Comparison of ENCODE assay signal across 1 cellular context in the genomic region with DNA sequence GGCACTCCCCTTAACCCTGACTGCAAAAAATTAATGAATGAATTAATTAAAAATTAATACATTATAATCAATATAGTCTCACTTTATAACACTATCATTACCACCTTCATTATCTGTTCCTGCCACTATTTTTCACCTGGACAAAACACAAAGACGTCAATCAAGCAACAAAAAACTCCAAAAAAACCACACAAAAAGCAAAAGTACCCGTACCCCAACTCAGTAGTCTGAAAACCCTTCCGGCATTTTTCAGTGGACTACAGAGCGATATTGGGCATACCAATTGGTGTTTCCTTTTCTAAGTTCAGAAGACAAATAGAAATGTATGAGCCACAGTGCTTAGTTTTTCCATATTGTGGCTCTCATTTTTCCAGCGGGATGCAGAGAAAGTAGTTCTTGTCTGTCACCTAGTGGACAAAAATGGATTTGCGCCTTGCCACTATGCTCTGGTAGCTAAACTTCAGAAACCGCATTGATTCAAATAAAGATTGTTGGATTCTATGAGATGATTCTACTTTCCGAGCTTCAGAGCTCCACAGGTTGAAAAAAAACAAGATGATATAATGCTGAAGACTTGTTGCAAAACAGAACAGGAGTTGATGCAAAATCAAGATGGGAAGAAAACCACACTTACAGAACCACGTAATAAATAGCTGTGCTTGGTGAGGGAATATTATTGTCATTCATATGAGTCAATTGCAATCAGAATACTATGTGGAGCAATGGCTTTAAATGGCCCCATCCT.
TF ChIP-seq lines count a peak whose summit lies in the region.

No MANE protein-coding gene starts in this region.

TF ChIP-seq in K562, 482 proteins besides CTCF, POLR2A, EP300 and RAD21 (continued from another document):
- TF ChIP-seq, protein P1, sequence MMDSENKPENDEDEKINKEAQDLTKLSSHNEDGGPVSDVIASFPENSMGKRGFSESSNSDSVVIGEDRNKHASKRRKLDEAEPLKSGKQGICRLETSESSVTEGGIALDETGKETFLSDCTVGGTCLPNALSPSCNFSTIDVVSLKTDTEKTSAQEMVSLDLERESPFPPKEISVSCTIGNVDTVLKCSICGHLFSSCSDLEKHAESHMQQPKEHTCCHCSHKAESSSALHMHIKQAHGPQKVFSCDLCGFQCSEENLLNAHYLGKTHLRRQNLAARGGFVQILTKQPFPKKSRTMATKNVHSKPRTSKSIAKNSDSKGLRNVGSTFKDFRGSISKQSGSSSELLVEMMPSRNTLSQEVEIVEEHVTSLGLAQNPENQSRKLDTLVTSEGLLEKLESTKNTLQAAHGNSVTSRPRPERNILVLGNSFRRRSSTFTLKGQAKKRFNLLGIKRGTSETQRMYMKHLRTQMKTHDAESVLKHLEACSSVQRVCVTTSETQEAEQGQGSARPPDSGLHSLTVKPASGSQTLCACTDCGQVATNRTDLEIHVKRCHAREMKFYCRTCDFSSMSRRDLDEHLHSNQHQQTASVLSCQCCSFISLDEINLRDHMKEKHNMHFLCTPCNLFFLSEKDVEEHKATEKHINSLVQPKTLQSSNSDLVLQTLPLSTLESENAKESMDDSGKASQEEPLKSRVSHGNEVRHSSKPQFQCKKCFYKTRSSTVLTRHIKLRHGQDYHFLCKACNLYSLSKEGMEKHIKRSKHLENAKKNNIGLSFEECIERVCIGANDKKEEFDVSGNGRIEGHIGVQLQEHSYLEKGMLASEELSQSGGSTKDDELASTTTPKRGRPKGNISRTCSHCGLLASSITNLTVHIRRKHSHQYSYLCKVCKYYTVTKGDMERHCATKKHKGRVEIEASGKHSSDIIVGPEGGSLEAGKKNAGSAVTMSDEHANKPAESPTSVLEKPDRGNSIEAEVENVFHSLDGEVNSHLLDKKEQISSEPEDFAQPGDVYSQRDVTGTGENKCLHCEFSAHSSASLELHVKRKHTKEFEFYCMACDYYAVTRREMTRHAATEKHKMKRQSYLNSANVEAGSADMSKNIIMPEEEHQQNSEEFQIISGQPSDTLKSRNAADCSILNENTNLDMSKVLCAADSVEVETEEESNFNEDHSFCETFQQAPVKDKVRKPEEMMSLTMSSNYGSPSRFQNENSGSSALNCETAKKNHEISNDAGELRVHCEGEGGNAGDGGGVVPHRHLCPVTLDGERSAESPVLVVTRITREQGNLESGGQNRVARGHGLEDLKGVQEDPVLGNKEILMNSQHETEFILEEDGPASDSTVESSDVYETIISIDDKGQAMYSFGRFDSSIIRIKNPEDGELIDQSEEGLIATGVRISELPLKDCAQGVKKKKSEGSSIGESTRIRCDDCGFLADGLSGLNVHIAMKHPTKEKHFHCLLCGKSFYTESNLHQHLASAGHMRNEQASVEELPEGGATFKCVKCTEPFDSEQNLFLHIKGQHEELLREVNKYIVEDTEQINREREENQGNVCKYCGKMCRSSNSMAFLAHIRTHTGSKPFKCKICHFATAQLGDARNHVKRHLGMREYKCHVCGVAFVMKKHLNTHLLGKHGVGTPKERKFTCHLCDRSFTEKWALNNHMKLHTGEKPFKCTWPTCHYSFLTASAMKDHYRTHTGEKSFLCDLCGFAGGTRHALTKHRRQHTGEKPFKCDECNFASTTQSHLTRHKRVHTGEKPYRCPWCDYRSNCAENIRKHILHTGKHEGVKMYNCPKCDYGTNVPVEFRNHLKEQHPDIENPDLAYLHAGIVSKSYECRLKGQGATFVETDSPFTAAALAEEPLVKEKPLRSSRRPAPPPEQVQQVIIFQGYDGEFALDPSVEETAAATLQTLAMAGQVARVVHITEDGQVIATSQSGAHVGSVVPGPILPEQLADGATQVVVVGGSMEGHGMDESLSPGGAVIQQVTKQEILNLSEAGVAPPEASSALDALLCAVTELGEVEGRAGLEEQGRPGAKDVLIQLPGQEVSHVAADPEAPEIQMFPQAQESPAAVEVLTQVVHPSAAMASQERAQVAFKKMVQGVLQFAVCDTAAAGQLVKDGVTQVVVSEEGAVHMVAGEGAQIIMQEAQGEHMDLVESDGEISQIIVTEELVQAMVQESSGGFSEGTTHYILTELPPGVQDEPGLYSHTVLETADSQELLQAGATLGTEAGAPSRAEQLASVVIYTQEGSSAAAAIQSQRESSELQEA (IDR thresholded peaks at IDR 0.05; ENCODE audit: low read depth) = no peak
- TF ChIP-seq FOXK1 (CRISPR knock-in tag; IDR thresholded peaks at IDR 0.05; ENCODE audit: borderline replicate concordance) (no peak), ZNF197 (CRISPR knock-in tag; IDR thresholded peaks at IDR 0.05; ENCODE audit: low read depth) (no peak), MAFF (IDR thresholded peaks at IDR 0.05; ENCODE audit: low read length) (no peak), KHSRP (IDR thresholded peaks at IDR 0.05) (0 out of 2 replicates have a peak, but pooled peaks have one; percentile 17), JUND (IDR thresholded peaks at IDR 0.05; ENCODE audit: borderline replicate concordance, low read depth, low read length) (0 out of 2 replicates have a peak, but pooled peaks have one; percentile 7), JUND (tag; IDR thresholded peaks at IDR 0.05; ENCODE audit: borderline replicate concordance, low read depth, low read length) (0 out of 3 replicates have a peak, but pooled peaks have one; percentile 12), NFRKB (IDR thresholded peaks at IDR 0.05; ENCODE audit: low read depth) (no peak), TEAD1 (CRISPR knock-in tag; IDR thresholded peaks at IDR 0.05) (0 out of 4 replicates have a peak, but pooled peaks of 1 of the 2 experiments have one; percentile 54), MTA1 (IDR thresholded peaks at IDR 0.05; ENCODE audit: borderline replicate concordance) (0 out of 2 replicates have a peak, but pooled peaks have one; percentile 23), HDAC1 (IDR thresholded peaks at IDR 0.05) (no peak), ZNF584 (CRISPR knock-in tag; IDR thresholded peaks at IDR 0.05; ENCODE audit: low read depth) (no peak), DIDO1 (tag; IDR thresholded peaks at IDR 0.05; ENCODE audit: low read depth) (no peak), RAD51 (IDR thresholded peaks at IDR 0.05; ENCODE audit: borderline replicate concordance, low read depth) (0 out of 2 replicates have a peak, but pooled peaks have one; percentile 7), TRIM28 (IDR thresholded peaks at IDR 0.05) (0 out of 2 replicates have a peak, but pooled peaks have one; percentile 33), SMC3 (conservative IDR thresholded peaks at IDR 0.05; ENCODE audit: insufficient read depth, low read depth, low read length) (peak; percentile 97), PHF8 (IDR thresholded peaks at IDR 0.05; ENCODE audit: borderline replicate concordance, low read length) (no peak), DPF2 (IDR thresholded peaks at IDR 0.05) (peak; percentile 31; the same call in 1 of the 2 replicates), KLF16 (IDR thresholded peaks at IDR 0.05) (peak; percentile 69; the same call in 1 of the 2 replicates)
- TF ChIP-seq, protein P2, sequence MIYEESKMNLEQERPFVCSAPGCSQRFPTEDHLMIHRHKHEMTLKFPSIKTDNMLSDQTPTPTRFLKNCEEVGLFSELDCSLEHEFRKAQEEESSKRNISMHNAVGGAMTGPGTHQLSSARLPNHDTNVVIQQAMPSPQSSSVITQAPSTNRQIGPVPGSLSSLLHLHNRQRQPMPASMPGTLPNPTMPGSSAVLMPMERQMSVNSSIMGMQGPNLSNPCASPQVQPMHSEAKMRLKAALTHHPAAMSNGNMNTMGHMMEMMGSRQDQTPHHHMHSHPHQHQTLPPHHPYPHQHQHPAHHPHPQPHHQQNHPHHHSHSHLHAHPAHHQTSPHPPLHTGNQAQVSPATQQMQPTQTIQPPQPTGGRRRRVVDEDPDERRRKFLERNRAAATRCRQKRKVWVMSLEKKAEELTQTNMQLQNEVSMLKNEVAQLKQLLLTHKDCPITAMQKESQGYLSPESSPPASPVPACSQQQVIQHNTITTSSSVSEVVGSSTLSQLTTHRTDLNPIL (CRISPR knock-in tag; IDR thresholded peaks at IDR 0.05) = no peak
- TF ChIP-seq, protein P3, sequence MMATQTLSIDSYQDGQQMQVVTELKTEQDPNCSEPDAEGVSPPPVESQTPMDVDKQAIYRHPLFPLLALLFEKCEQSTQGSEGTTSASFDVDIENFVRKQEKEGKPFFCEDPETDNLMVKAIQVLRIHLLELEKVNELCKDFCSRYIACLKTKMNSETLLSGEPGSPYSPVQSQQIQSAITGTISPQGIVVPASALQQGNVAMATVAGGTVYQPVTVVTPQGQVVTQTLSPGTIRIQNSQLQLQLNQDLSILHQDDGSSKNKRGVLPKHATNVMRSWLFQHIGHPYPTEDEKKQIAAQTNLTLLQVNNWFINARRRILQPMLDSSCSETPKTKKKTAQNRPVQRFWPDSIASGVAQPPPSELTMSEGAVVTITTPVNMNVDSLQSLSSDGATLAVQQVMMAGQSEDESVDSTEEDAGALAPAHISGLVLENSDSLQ (IDR thresholded peaks at IDR 0.05) = peak; percentile 66
- TF ChIP-seq, protein P4, sequence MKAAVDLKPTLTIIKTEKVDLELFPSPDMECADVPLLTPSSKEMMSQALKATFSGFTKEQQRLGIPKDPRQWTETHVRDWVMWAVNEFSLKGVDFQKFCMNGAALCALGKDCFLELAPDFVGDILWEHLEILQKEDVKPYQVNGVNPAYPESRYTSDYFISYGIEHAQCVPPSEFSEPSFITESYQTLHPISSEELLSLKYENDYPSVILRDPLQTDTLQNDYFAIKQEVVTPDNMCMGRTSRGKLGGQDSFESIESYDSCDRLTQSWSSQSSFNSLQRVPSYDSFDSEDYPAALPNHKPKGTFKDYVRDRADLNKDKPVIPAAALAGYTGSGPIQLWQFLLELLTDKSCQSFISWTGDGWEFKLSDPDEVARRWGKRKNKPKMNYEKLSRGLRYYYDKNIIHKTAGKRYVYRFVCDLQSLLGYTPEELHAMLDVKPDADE (conservative IDR thresholded peaks at IDR 0.05; ENCODE audit: control insufficient read depth, low read depth, low read length) = no peak
